ENCODE assay signal across 8 cellular contexts in the genomic region with DNA sequence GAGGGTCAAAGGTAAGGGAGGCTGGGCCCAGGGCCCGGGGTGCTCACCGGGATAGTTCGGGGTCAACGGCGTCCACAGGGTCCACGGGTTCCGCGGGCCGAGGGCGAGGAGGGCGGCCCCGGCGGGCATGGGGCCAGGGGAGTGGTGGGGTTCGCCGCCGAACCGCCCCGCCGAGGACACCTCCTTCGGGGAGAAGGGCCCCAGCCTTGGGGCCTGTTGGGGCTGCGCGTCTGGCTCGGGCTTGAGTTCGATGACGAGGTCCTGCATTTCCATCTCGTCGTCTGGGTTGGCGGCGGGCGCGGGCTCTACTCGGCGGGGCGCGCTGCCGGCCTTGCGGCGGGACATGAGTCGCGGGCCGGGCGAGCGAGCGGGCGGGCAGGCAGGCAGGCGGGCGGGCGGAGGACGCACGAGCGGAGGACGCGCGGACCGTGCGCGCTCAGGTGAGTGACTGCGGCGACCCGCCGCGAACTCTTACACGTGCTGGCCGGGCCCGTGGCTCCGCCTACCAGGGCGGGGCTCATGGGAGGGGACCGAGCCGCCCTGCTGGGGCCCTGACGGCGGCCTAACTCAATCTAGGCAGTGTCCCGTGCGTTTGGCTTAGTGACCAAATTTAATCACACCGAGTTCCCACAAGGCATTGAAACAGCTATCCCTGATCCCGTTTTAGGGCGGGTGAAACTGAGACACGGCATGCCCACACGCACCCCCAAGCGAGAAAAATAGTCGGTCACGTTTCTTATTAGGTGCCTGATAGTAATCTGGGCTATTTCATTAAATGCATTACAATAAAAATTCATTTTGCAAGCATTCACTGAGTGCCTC. TPM values are rescaled to one million over a fixed set of nuclear protein-coding genes. Genes with fewer than 3 reads are reported as not detected.
DNase-seq lines count a peak whose midpoint lies in the region; ATAC-seq and TF ChIP-seq lines count a peak whose summit lies in the region.

TSS of gene ZNF296 (minus strand) at position 450 of the 822 bp plus-strand sequence. CDS start at position 345, 105 bp downstream.

- peak within 1 kb of the TSS; percentile 84 for H3K4me3 Mint-ChIP-seq in activated naive CD8-positive, alpha-beta T cell treated with anti-CD3 and anti-CD28 coated beads for 36 hours

- H3K4me1 ChIP-seq in right cardiac atrium (ENCODE audit: control insufficient read depth, insufficient read depth, low read length): peaks cover 3% of the 10 kb centered on the region

- H3K4me3 ChIP-seq in SU-DHL-6 (ENCODE audit: insufficient read depth, low read length, poor library complexity, severe bottlenecking) (peak within 1 kb of the TSS; percentile 93), right cardiac atrium (ENCODE audit: low read length) (peak within 1 kb of the TSS; percentile 23), skeletal muscle cell (ENCODE audit: low read depth, low read length) (peak within 1 kb of the TSS; percentile 47)

- peak; percentile 95 for DNase-seq in D341Med (ENCODE audit: low spot score)
- DNase-seq in activated naive CD8-positive, alpha-beta T cell treated with anti-CD3 and anti-CD28 coated beads for 36 hours: peak; percentile 91
- peak; percentile 75 to 90 (median 88) for DNase-seq in right cardiac atrium
- DNase-seq in skeletal muscle cell (ENCODE audit: low read depth): no peak

- H3K9me3 Mint-ChIP-seq in activated naive CD8-positive, alpha-beta T cell treated with anti-CD3 and anti-CD28 coated beads for 36 hours: no peaks in the 10 kb centered on the region

- no peaks in the 10 kb centered on the region for H3K27me3 Mint-ChIP-seq in activated naive CD8-positive, alpha-beta T cell treated with anti-CD3 and anti-CD28 coated beads for 36 hours

- no peaks in the 10 kb centered on the region for H3K9me2 ChIP-seq in SU-DHL-6 (replicated peaks; ENCODE audit: insufficient read depth, low read length)

- H3K9ac ChIP-seq in SU-DHL-6 (ENCODE audit: low read length): peak within 1 kb of the TSS; percentile 96

- H3K9me3 ChIP-seq in SU-DHL-6 (ENCODE audit: insufficient read depth, low read length): no peaks in the 10 kb centered on the region
- H3K9me3 ChIP-seq in right cardiac atrium (ENCODE audit: control insufficient read depth, low read length): no peaks in the 10 kb centered on the region

- 2% methylated on average over 81 of the region's 81 CpGs for WGBS in right cardiac atrium

- no peak for TF ChIP-seq RAD21 in Ishikawa (IDR thresholded peaks at IDR 0.05; ENCODE audit: low read depth)

- H3K4me1 Mint-ChIP-seq in activated naive CD8-positive, alpha-beta T cell treated with anti-CD3 and anti-CD28 coated beads for 36 hours: peaks cover 30% of the 10 kb centered on the region

- ATAC-seq in GM21360 (IDR thresholded peaks at IDR 0.05; ENCODE audit: unreplicated experiment) (peak; percentile 45), right cardiac atrium (peak; percentile 54 to 70), GM18870 (IDR thresholded peaks at IDR 0.05; ENCODE audit: unreplicated experiment) (no peak)

- H4K20me1 ChIP-seq in SU-DHL-6 (ENCODE audit: low read depth, low read length): peaks cover 9% of the 10 kb centered on the region

- H3K79me2 ChIP-seq in SU-DHL-6 (ENCODE audit: insufficient read depth, low read length): peaks cover 58% of the 10 kb centered on the region

- peak within 1 kb of the TSS; percentile 86 for H3K27ac Mint-ChIP-seq in activated naive CD8-positive, alpha-beta T cell treated with anti-CD3 and anti-CD28 coated beads for 36 hours

- H3K36me3 Mint-ChIP-seq in activated naive CD8-positive, alpha-beta T cell treated with anti-CD3 and anti-CD28 coated beads for 36 hours: peaks cover 15% of the 10 kb centered on the region

- TF ChIP-seq EP300 in Ishikawa (IDR thresholded peaks at IDR 0.05; ENCODE audit: borderline replicate concordance): no peak

- peak within 1 kb of the TSS; percentile 87 for H3K4me2 ChIP-seq in SU-DHL-6 (ENCODE audit: low read depth, low read length, poor library complexity, severe bottlenecking)

- H3F3A ChIP-seq in SU-DHL-6 (ENCODE audit: insufficient read depth): peaks cover 29% of the 10 kb centered on the region

- no peak for TF ChIP-seq CTCF in SU-DHL-6 (IDR thresholded peaks at IDR 0.05; ENCODE audit: insufficient read depth, low read length, poor library complexity, severe bottlenecking)

- intact Hi-C loops in right cardiac atrium (cut with DNase I): no loop called here

- H3K27ac ChIP-seq in SU-DHL-6 (ENCODE audit: low read depth, low read length) (peak within 1 kb of the TSS; percentile 96), right cardiac atrium (ENCODE audit: low read length) (no peak within 1 kb of the TSS)

- H3K27me3 ChIP-seq in SU-DHL-6 (ENCODE audit: low read length) (no peaks in the 10 kb centered on the region), right cardiac atrium (ENCODE audit: control insufficient read depth, insufficient read depth) (no peaks in the 10 kb centered on the region)

- H2AFZ ChIP-seq in SU-DHL-6 (ENCODE audit: low read depth, low read length, severe bottlenecking): no peak within 1 kb of the TSS

- H3K36me3 ChIP-seq in SU-DHL-6 (ENCODE audit: low read length): peaks cover 8% of the 10 kb centered on the region; the same call in 1 of the 2 replicates

TF ChIP-seq in Ishikawa, 13 proteins besides CTCF, POLR2A, EP300 and RAD21:
- TF ChIP-seq TAF1 (IDR thresholded peaks at IDR 0.05; ENCODE audit: low read depth): no peak
- TF ChIP-seq USF1 (IDR thresholded peaks at IDR 0.05): peak; percentile 70
- TF ChIP-seq, protein P1, sequence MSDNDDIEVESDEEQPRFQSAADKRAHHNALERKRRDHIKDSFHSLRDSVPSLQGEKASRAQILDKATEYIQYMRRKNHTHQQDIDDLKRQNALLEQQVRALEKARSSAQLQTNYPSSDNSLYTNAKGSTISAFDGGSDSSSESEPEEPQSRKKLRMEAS (IDR thresholded peaks at IDR 0.05): peak; percentile 86
- TF ChIP-seq REST (IDR thresholded peaks at IDR 0.05; ENCODE audit: low read depth): no peak
- 0 out of 2 replicates have a peak, but pooled peaks have one; percentile 4 for TF ChIP-seq TEAD4 (IDR thresholded peaks at IDR 0.05)
- peak; percentile 25; the same call in 1 of the 2 replicates for TF ChIP-seq TCF12 (IDR thresholded peaks at IDR 0.05; ENCODE audit: low read depth)
- peak; percentile 87 for TF ChIP-seq ZBTB7A (IDR thresholded peaks at IDR 0.05; ENCODE audit: low read depth)
- no peak for TF ChIP-seq CEBPB (IDR thresholded peaks at IDR 0.05)
- no peak for TF ChIP-seq YY1 (IDR thresholded peaks at IDR 0.05; ENCODE audit: low read depth)

RNA-seq across cellular contexts. Expression of gene ZNF296, which starts in this region (rescaled TPM):
- 1 to 10 TPM; 5.4 to 6.3 TPM for total RNA-seq in activated naive CD8-positive, alpha-beta T cell treated with anti-CD3 and anti-CD28 coated beads for 36 hours
- total RNA-seq in right cardiac atrium: under 1 TPM in 3 of 4 donors, not detected in 1; 0.25 to 0.35 (median 0.29) TPM
- polyA plus RNA-seq in right cardiac atrium: 0.25 TPM

Comparison
In these comparisons a context has a peak if more than half of its experiments do, and no peak if none do; other contexts are left out.
1. RNA of gene ZNF296 (total RNA-seq): 5.4 to 6.3 TPM in activated naive CD8-positive, alpha-beta T cell treated with anti-CD3 and anti-CD28 coated beads for 36 hours; 0.25 to 0.35 TPM in right cardiac atrium; every median in the first group is over 4 times any median in the second.
2. Peak in DNase-seq, ATAC-seq and H3K4me3 ChIP-seq in right cardiac atrium; RNA of the gene not detected or under 1 TPM.
3. H3K4me3 ChIP-seq: peak in every context shown above with its lines; median percentile 93 in SU-DHL-6; 47 in skeletal muscle cell; 23 in right cardiac atrium.